In genomic region chr12:128818065-128819022, GRCh38 we compare ENCODE assay signal across 8 cellular contexts. TPM values are rescaled to one million over a fixed set of nuclear protein-coding genes. Genes with fewer than 3 reads are reported as not detected.
DNase-seq lines count a peak whose midpoint lies in the region; ATAC-seq lines count a peak whose summit lies in the region.

No MANE protein-coding gene starts in this region.

- no peaks in the 10 kb centered on the region for H3K27me3 Mint-ChIP-seq in naive thymus-derived CD4-positive, alpha-beta T cell

- intact Hi-C loops in naive thymus-derived CD4-positive, alpha-beta T cell (cut with micrococcal nuclease): loop anchor here in 1 of 2 donors (10.0 kb wide), 1 partner anchor 1254 kb away; no protein-coding TSS in a partner anchor

- H3K27ac Mint-ChIP-seq in naive thymus-derived CD4-positive, alpha-beta T cell: peak overlapping the region in 2 of 9 donors; percentile 14 to 44

- H3K27me3 ChIP-seq in naive thymus-derived CD4-positive, alpha-beta T cell (ENCODE audit: control insufficient read depth in 2 of 2, insufficient read depth in 2 of 2, low read length in 2 of 2): no peaks in the 10 kb centered on the region

- H3K4me1 ChIP-seq in naive thymus-derived CD4-positive, alpha-beta T cell (ENCODE audit: control insufficient read depth in 2 of 2, insufficient read depth in 2 of 2, low read length in 2 of 2): peaks cover 14 to 51% of the 10 kb centered on the region in 2 donors

- H3K36me3 ChIP-seq in naive thymus-derived CD4-positive, alpha-beta T cell (ENCODE audit: control insufficient read depth in 2 of 3, insufficient read depth in 3 of 3, low read length in 3 of 3): peaks cover 0 to 13% (median 9%) of the 10 kb centered on the region in 3 experiments

- no peak overlapping the region for H3K4me3 ChIP-seq in naive thymus-derived CD4-positive, alpha-beta T cell (ENCODE audit: low read length)

- peaks cover 51 to 80% (median 60%) of the 10 kb centered on the region in 7 donors for H3K4me1 Mint-ChIP-seq in naive thymus-derived CD4-positive, alpha-beta T cell

- peaks cover 8 to 21% (median 20%) of the 10 kb centered on the region in 5 donors for H3K36me3 Mint-ChIP-seq in naive thymus-derived CD4-positive, alpha-beta T cell

- H3K9me3 Mint-ChIP-seq in naive thymus-derived CD4-positive, alpha-beta T cell: no peaks in the 10 kb centered on the region

- H3K27ac ChIP-seq in caudate nucleus (ENCODE audit: low read depth, low read length): peak overlapping the region; percentile 4
- H3K27ac ChIP-seq in naive thymus-derived CD4-positive, alpha-beta T cell (ENCODE audit: low read depth, low read length): no peak overlapping the region

- CTCF ChIA-PET in naive thymus-derived CD4-positive, alpha-beta T cell (lab: Charles Lee): no interaction called here

- peak overlapping the region in 7 of 10 donors; percentile 5 to 37 (median 25) for H3K4me3 Mint-ChIP-seq in naive thymus-derived CD4-positive, alpha-beta T cell

- DNase-seq in COLO829 (ENCODE audit: low spot score) (peak; percentile 45), caudate nucleus (lab: John Stamatoyannopoulos, UW) (peak in 1 of 61 donors; percentile 33), iPS-NIHi11 (ENCODE audit: low spot score) (no peak), DMS53 treated with DMSO at 0.1 percent for 48 hours (lab: John Stamatoyannopoulos, UW; ENCODE audit: unreplicated experiment) (no peak)
- no peak for DNase-seq in naive thymus-derived CD4-positive, alpha-beta T cell
- no peak for DNase-seq in activated naive CD4-positive, alpha-beta T cell (lab: John Stamatoyannopoulos, UW)

- no peaks in the 10 kb centered on the region for H3K9me3 ChIP-seq in naive thymus-derived CD4-positive, alpha-beta T cell (ENCODE audit: control insufficient read depth in 2 of 3, low read length in 3 of 3)

- ATAC-seq in GM19467 (IDR thresholded peaks at IDR 0.05; ENCODE audit: unreplicated experiment): peak; percentile 28
- ATAC-seq in HG03571 (IDR thresholded peaks at IDR 0.05; ENCODE audit: unreplicated experiment): peak; percentile 31
- ATAC-seq in naive thymus-derived CD4-positive, alpha-beta T cell: no peak

- POLR2A ChIA-PET in naive thymus-derived CD4-positive, alpha-beta T cell (lab: Charles Lee): no interaction called here

RNA-seq across cellular contexts. Expression of gene SLC15A4, which starts 5.4 kb away (rescaled TPM):
- total RNA-seq in naive thymus-derived CD4-positive, alpha-beta T cell: 10 to 100 TPM in 4 of 5 experiments, 1 to 10 TPM in 1; 9.5 to 44.5 (median 17.6) TPM
- 1 to 10 TPM; 1.9 to 3.7 TPM for polyA plus RNA-seq in naive thymus-derived CD4-positive, alpha-beta T cell

RNA-seq across cellular contexts. Expression of gene GLT1D1, which starts 34.9 kb away (rescaled TPM):
- 10 to 100 TPM in 1 of 5 experiments, 1 to 10 TPM in 1, under 1 TPM in 2, not detected in 1; 0.11 to 16.9 (median 1.1) TPM for total RNA-seq in naive thymus-derived CD4-positive, alpha-beta T cell
- not detected for polyA plus RNA-seq in naive thymus-derived CD4-positive, alpha-beta T cell
